21 cellular contexts compared by ENCODE assay signal in the genomic region with DNA sequence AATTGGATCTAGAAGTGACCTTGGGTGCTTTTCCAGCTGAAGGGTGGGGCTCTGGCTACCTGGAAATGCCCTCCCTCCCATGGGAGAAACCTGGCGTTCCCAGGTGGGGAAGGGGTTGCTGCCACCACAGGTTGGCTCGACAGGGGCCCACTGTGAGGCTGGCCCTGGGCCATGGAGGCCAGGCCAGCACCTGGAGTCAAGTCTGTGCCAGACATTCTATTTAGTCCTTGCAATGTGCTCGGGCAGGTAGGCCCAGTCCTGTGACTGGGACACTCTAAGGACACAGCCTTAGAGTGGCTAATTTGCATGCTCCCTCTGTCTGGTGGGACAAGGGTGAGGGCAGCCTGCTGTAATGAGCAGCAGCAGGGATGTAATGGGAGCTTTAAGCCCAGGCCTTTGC. TPM values are rescaled to one million over a fixed set of nuclear protein-coding genes. Genes with fewer than 3 reads are reported as not detected.
A peak's percentile ranks its signal among the peaks of the same experiment; 100 is the strongest.
DNase-seq lines count a peak whose midpoint lies in the region; ATAC-seq, FAIRE-seq and TF ChIP-seq lines count a peak whose summit lies in the region.
"Had no signal": no experiment of that assay in that cellular context is flagged by ENCODE, and none has a peak within 500 bp of the region (broad histone marks: within the 10 kb centered on the region; RNA-seq: fewer than 3 reads in every experiment).

No MANE protein-coding gene starts in this region.

- H2AK5ac ChIP-seq in H9 (ENCODE audit: insufficient read length, low read length), result no peak overlapping the region

- H2BK12ac ChIP-seq in H9 (ENCODE audit: insufficient read length, low read depth, low read length), result no peak overlapping the region

- H3K4me1 ChIP-seq in H9 (ENCODE audit: insufficient read depth, low read length), result peaks cover 3% of the 10 kb centered on the region; the same call in 1 of the 2 replicates
- H3K4me1 ChIP-seq in body of pancreas, result peaks cover 24% of the 10 kb centered on the region
- H3K4me1 ChIP-seq in neural progenitor cell, result peaks cover 23% of the 10 kb centered on the region
- H3K4me1 ChIP-seq: HAP-1 had no signal

- no peak for TF ChIP-seq CTCF in H9 (conservative IDR thresholded peaks at IDR 0.05)
- TF ChIP-seq CTCF in body of pancreas (IDR thresholded peaks at IDR 0.05), result no peak
- TF ChIP-seq CTCF in neural progenitor cell (IDR thresholded peaks at IDR 0.05), result no peak

- H3K79me2 ChIP-seq in H9 (ENCODE audit: insufficient read depth, low read length), result peaks cover 29% of the 10 kb centered on the region; the same call in 1 of the 2 replicates
- peaks cover 12% of the 10 kb centered on the region for H3K79me2 ChIP-seq in neural progenitor cell (ENCODE audit: low read depth)

- no peak overlapping the region; the same call in 1 of the 2 replicates for H3K14ac ChIP-seq in H9 (ENCODE audit: insufficient read depth, low read length)

- H3K9ac ChIP-seq in H9 (ENCODE audit: extremely low read depth, insufficient read length, low read length), result no peak overlapping the region
- H3K9ac ChIP-seq in neural progenitor cell, result no peak overlapping the region

- no peak overlapping the region for H3K4ac ChIP-seq in H9 (ENCODE audit: low read depth, low read length)

- intact Hi-C loops in body of pancreas (cut with DNase I), result no loop called here

- no peak overlapping the region for H3K27ac ChIP-seq in H9 (ENCODE audit: insufficient read length, low read depth, low read length)
- peak overlapping the region in 3 of 4 donors; percentile 14 to 25 (median 19) for H3K27ac ChIP-seq in body of pancreas
- peak overlapping the region; percentile 13 for H3K27ac ChIP-seq in neural progenitor cell

- H4K20me1 ChIP-seq in H9 (ENCODE audit: control insufficient read depth, insufficient read depth, insufficient read length) (no peaks in the 10 kb centered on the region), neural progenitor cell (ENCODE audit: low read depth) (no peaks in the 10 kb centered on the region)

- H3K4me3 Mint-ChIP-seq in H9 (no peak overlapping the region), neural progenitor cell (no peak overlapping the region)
- H3K4me3 Mint-ChIP-seq: B cell; CD4-positive, alpha-beta T cell had no signal

- no peaks in the 10 kb centered on the region for H3K36me3 ChIP-seq in body of pancreas (replicated peaks in 1 of 2; ENCODE audit: insufficient read depth in 1 of 2, low read depth in 2 of 2)
- no peaks in the 10 kb centered on the region for H3K36me3 ChIP-seq in neural progenitor cell
- H3K36me3 ChIP-seq: HAP-1 had no signal

- H3K79me1 ChIP-seq in H9 (ENCODE audit: insufficient read depth, low read depth, low read length, poor library complexity, severe bottlenecking), result peaks cover 3% of the 10 kb centered on the region

- no peak overlapping the region for H4K91ac ChIP-seq in H9 (ENCODE audit: insufficient read length, low read depth, low read length)

- TF ChIP-seq POLR2A in body of pancreas (IDR thresholded peaks at IDR 0.05), result no peak

- no peak overlapping the region for H2BK5ac ChIP-seq in H9 (ENCODE audit: insufficient read length, low read length)

- H3K27me3 ChIP-seq in H9 (ENCODE audit: insufficient read depth, low read length) (no peaks in the 10 kb centered on the region), body of pancreas (no peaks in the 10 kb centered on the region), neural progenitor cell (no peaks in the 10 kb centered on the region)

- no peaks in the 10 kb centered on the region for H3K23me2 ChIP-seq in H9 (ENCODE audit: insufficient read length, low read depth, low read length, poor library complexity, severe bottlenecking)

- WGBS in H9 (ENCODE audit: extremely low coverage, insufficient read length, low lambda C conversion rate), result no CpG with 5 or more reads among the region's 3 CpGs
- 20 to 27% methylated on average over 1 to 3 of the region's 3 CpGs for whole genome bisulfite sequencing in body of pancreas, 2 donors

- no peak overlapping the region for H3K4me2 ChIP-seq in H9 (ENCODE audit: insufficient read depth, insufficient read length, low read length)
- H3K4me2 ChIP-seq in neural progenitor cell, result no peak overlapping the region

- H2AFZ ChIP-seq in H9 (ENCODE audit: low read length) (no peak overlapping the region), neural progenitor cell (replicated peaks) (no peak overlapping the region)

- H3K23ac ChIP-seq in H9 (ENCODE audit: insufficient read length, low read depth, low read length), result no peak overlapping the region

- peak overlapping the region; percentile 39 to 94 (median 77); a peak in 5 of 7 replicates for H3K27ac Mint-ChIP-seq in H9
- H3K27ac Mint-ChIP-seq in neural progenitor cell, result no peak overlapping the region
- H3K27ac Mint-ChIP-seq: B cell; CD4-positive, alpha-beta T cell had no signal

- no peak for FAIRE-seq in RCC 7860 (lab: Jason Lieb, UNC)
- FAIRE-seq: GM12878, GM18507 had no signal

- peaks cover 35% of the 10 kb centered on the region for H3F3A ChIP-seq in neural progenitor cell (ENCODE audit: low read depth)

- no peaks in the 10 kb centered on the region for H3K9me3 ChIP-seq in H9 (ENCODE audit: control insufficient read depth, low read depth, low read length)
- no peaks in the 10 kb centered on the region for H3K9me3 ChIP-seq in body of pancreas
- no peaks in the 10 kb centered on the region for H3K9me3 ChIP-seq in neural progenitor cell (ENCODE audit: low read depth)
- H3K9me3 ChIP-seq: HAP-1 had no signal

- peaks cover 47 to 58% of the 10 kb centered on the region in 2 experiments for H3K4me1 Mint-ChIP-seq in H9
- H3K4me1 Mint-ChIP-seq in neural progenitor cell, result peaks cover 5% of the 10 kb centered on the region
- H3K4me1 Mint-ChIP-seq: B cell had no signal

- no peak overlapping the region for H3K56ac ChIP-seq in H9 (ENCODE audit: insufficient read length, low read depth, low read length)

- no peak overlapping the region for H2BK120ac ChIP-seq in H9 (ENCODE audit: low read depth, low read length, poor library complexity, severe bottlenecking)

- no peak overlapping the region for H2BK20ac ChIP-seq in H9 (ENCODE audit: low read depth, low read length, poor library complexity, severe bottlenecking)

- no peak overlapping the region for H2BK15ac ChIP-seq in H9 (ENCODE audit: low read depth, low read length)

- no peak overlapping the region for H3T11ph ChIP-seq in H9 (ENCODE audit: low read length)

- H3K27me3 Mint-ChIP-seq in H9 (ENCODE audit: low read depth) (no peaks in the 10 kb centered on the region), neural progenitor cell (ENCODE audit: insufficient read depth, low read depth) (no peaks in the 10 kb centered on the region)

- H3K18ac ChIP-seq in H9 (ENCODE audit: insufficient read length, low read depth, low read length), result no peak overlapping the region

- H3K9me3 Mint-ChIP-seq in H9, result no peaks in the 10 kb centered on the region
- no peaks in the 10 kb centered on the region for H3K9me3 Mint-ChIP-seq in neural progenitor cell
- H3K9me3 Mint-ChIP-seq: CD4-positive, alpha-beta T cell had no signal

- no peak overlapping the region for H4K8ac ChIP-seq in H9 (replicated peaks; ENCODE audit: insufficient read length, low read depth, low read length)

- DNase-seq in ELF-1 (ENCODE audit: low read depth, low spot score), result peak; percentile 25
- DNase-seq in H9, result no peak
- DNase-seq in body of pancreas, result peak; percentile 31 to 76 (median 62)
- no peak for DNase-seq in neural progenitor cell (ENCODE audit: low spot score)
- no peak for DNase-seq in ureter (ENCODE audit: low spot score)
- DNase-seq in RCC 7860 (ENCODE audit: low spot score), result no peak
- DNase-seq in NOMO-1 (lab: John Stamatoyannopoulos, UW; ENCODE audit: unreplicated experiment in 2 of 2), result no peak
- DNase-seq: ACHN; C1 segment of cervical spinal cord; Calu3; CD4-positive, alpha-beta T cell; DMS 273 treated with DMSO at 0.1 percent for 48 hours had no signal

- H4K5ac ChIP-seq in H9 (ENCODE audit: insufficient read length, low read depth, low read length), result no peak overlapping the region

- no peak overlapping the region for H3K4me3 ChIP-seq in body of pancreas
- no peak overlapping the region for H3K4me3 ChIP-seq in neural progenitor cell
- H3K4me3 ChIP-seq: GM12878, HAP-1 had no signal

- ATAC-seq in body of pancreas (peak; percentile 65), GM19035 (IDR thresholded peaks at IDR 0.05; ENCODE audit: unreplicated experiment) (no peak)
- ATAC-seq: GM12878 had no signal

- H3K36me3 Mint-ChIP-seq in H9 (ENCODE audit: insufficient read depth in 1 of 3, low read depth in 3 of 3) (peaks cover 32 to 63% (median 44%) of the 10 kb centered on the region in 3 experiments), neural progenitor cell (no peaks in the 10 kb centered on the region)

RNA-seq across cellular contexts. Expression of a gene that starts 11.9 kb away (rescaled TPM):
- total RNA-seq in H9 (2021) (104 and 105 TPM in 2 replicates), body of pancreas (not detected), neural progenitor cell (ENCODE audit: low replicate concordance) (7.9 and 18.6 TPM in 2 replicates), ureter (not detected)
- total RNA-seq: A172; B cell; Calu3; CD4-positive, alpha-beta T cell; Daoy; G401; HT1080 had no signal

RNA-seq across cellular contexts. Expression of a gene that starts 57.4 kb away (rescaled TPM):
- total RNA-seq in H9 (2021) (79.1 and 80.9 TPM in 2 replicates), body of pancreas (10 to 100 TPM; 29.8 to 51.7 TPM), neural progenitor cell (ENCODE audit: low replicate concordance) (66.6 and 110 TPM in 2 replicates), ureter (65.3 TPM)

Comparison
In these comparisons a context has a peak if more than half of its experiments do, and no peak if none do; other contexts are left out.
1. DNase-seq: peak in ELF-1 (single experiment) and body of pancreas (4 of 4); none in H9 (single experiment), neural progenitor cell (single experiment), ureter (single experiment), RCC 7860 (single experiment) and NOMO-1 (0 of 2).